12 cellular contexts compared by ENCODE assay signal in genomic region chr12:95880895-95881294, GRCh38. TPM values are rescaled to one million over a fixed set of nuclear protein-coding genes. Genes with fewer than 3 reads are reported as not detected.
DNase-seq lines count a peak whose midpoint lies in the region; ATAC-seq and TF ChIP-seq lines count a peak whose summit lies in the region.
"Had no signal": no experiment of that assay in that cellular context is flagged by ENCODE, and none has a peak within 500 bp of the region (broad histone marks: within the 10 kb centered on the region; RNA-seq: fewer than 3 reads in every experiment).

No MANE protein-coding gene starts in this region.

- H3K9me2 ChIP-seq in GM23248 (ENCODE audit: insufficient read depth): no peaks in the 10 kb centered on the region
- no peaks in the 10 kb centered on the region for H3K9me2 ChIP-seq in SK-N-SH

- TF ChIP-seq RAD21 in SK-N-SH (IDR thresholded peaks at IDR 0.05; ENCODE audit: low read length): no peak

- intact Hi-C loops in left colon (cut with DNase I, micrococcal nuclease): no loop called here

- no peaks in the 10 kb centered on the region for H3K36me3 ChIP-seq in GM23248 (ENCODE audit: low read depth)
- no peaks in the 10 kb centered on the region for H3K36me3 ChIP-seq in SK-N-SH (replicated peaks in 1 of 2; ENCODE audit: control insufficient read depth in 1 of 2, insufficient read depth in 2 of 2, low read length in 1 of 2)

- no peak for TF ChIP-seq EP300 in SK-N-SH (IDR thresholded peaks at IDR 0.05; ENCODE audit: borderline replicate concordance in 1 of 2, low read depth in 1 of 2, low read length in 1 of 2)

- CTCF ChIA-PET in SK-N-SH (lab: Yijun Ruan, JAX): no interaction called here

- H3K4me2 ChIP-seq in GM23248 (ENCODE audit: unreplicated experiment) (peak overlapping the region; percentile 82), SK-N-SH (no peak overlapping the region)

- in situ Hi-C loops in GM23248 (cut with MboI): no loop called here

- H3K79me2 ChIP-seq in GM23248 (ENCODE audit: insufficient read depth): no peaks in the 10 kb centered on the region
- H3K79me2 ChIP-seq in SK-N-SH (ENCODE audit: insufficient read depth): no peaks in the 10 kb centered on the region

- DNase-seq in GM23248: no peak
- DNase-seq in NCI-H69 (lab: John Stamatoyannopoulos, UW): peak; percentile 58
- DNase-seq in left colon: no peak
- no peak for DNase-seq in COLO829 (ENCODE audit: low spot score)
- DNase-seq in SK-N-SH: no peak
- no peak for DNase-seq in activated T-cell treated with anti-CD3 and anti-CD28 coated beads, Interleukin-2, amount 50 U/mL, for 1 hour
- DNase-seq: C1 segment of cervical spinal cord; Caco-2; CD4-positive, alpha-beta memory T cell; DMS153; DND-41; H7 had no signal

- H3K27ac ChIP-seq in GM23248 (no peak overlapping the region), SK-N-SH (ENCODE audit: low read depth in 2 of 2, low read length in 1 of 2) (no peak overlapping the region)

- peak; percentile 71 for ATAC-seq in left colon

- H3K4me3 ChIP-seq in GM23248: no peak overlapping the region
- H3K4me3 ChIP-seq in SK-N-SH (ENCODE audit: low read depth in 2 of 2, low read length in 1 of 2): no peak overlapping the region

- H2AFZ ChIP-seq in GM23248 (no peak overlapping the region), SK-N-SH (ENCODE audit: low read depth) (no peak overlapping the region)

- POLR2A ChIA-PET in SK-N-SH (lab: Yijun Ruan, JAX): no interaction called here

- H3K27me3 ChIP-seq in GM23248 (replicated peaks; ENCODE audit: insufficient read depth) (no peaks in the 10 kb centered on the region), SK-N-SH (ENCODE audit: insufficient read depth) (no peaks in the 10 kb centered on the region)

- no peak for TF ChIP-seq CTCF in SK-N-SH (IDR thresholded peaks at IDR 0.05)

- peaks cover 23% of the 10 kb centered on the region for H3F3A ChIP-seq in GM23248 (ENCODE audit: insufficient read depth)
- H3F3A ChIP-seq in SK-N-SH (replicated peaks; ENCODE audit: insufficient read depth): peaks cover 4% of the 10 kb centered on the region

- H4K20me1 ChIP-seq in GM23248 (ENCODE audit: insufficient read depth) (no peaks in the 10 kb centered on the region), SK-N-SH (ENCODE audit: insufficient read depth) (no peaks in the 10 kb centered on the region)

- WGBS in GM23248 (ENCODE audit: low coverage in 1 of 2, low lambda C conversion rate in 2 of 2, missing lambda C conversion rate in 2 of 2), 2 experiments: 89 to 96% methylated on average over 1 of the region's 1 CpG
- WGBS in SK-N-SH (ENCODE audit: low lambda C conversion rate): 72% methylated on average over 1 of the region's 1 CpG

- H3K4me1 ChIP-seq in GM23248 (ENCODE audit: insufficient read depth) (peaks cover 34% of the 10 kb centered on the region), SK-N-SH (ENCODE audit: control insufficient read depth in 1 of 2, insufficient read depth in 2 of 2, low read depth in 1 of 2, low read length in 1 of 2) (peaks cover 0 to 6% of the 10 kb centered on the region in 2 experiments; a peak in 1 of 4 replicates)
- H3K4me1 ChIP-seq: Caco-2 had no signal

- H3K9me3 ChIP-seq in GM23248 (ENCODE audit: low read depth) (no peaks in the 10 kb centered on the region), SK-N-SH (no peaks in the 10 kb centered on the region)

- H3K9ac ChIP-seq in GM23248: no peak overlapping the region
- H3K9ac ChIP-seq in SK-N-SH: no peak overlapping the region

TF ChIP-seq in SK-N-SH, 30 proteins besides CTCF, POLR2A, EP300 and RAD21:
- no peak for TF ChIP-seq SIN3A (IDR thresholded peaks at IDR 0.05; ENCODE audit: borderline replicate concordance, low read depth, low read length)
- TF ChIP-seq EZH2phosphoT487 (IDR thresholded peaks at IDR 0.05; ENCODE audit: borderline replicate concordance, low read depth): no peak
- TF ChIP-seq GATA2 (CRISPR knock-in tag; IDR thresholded peaks at IDR 0.05): no peak
- TF ChIP-seq ELF1 (IDR thresholded peaks at IDR 0.05): no peak
- no peak for TF ChIP-seq MXI1 (IDR thresholded peaks at IDR 0.05; ENCODE audit: low read depth, low read length)
- no peak for TF ChIP-seq PBX3 (IDR thresholded peaks at IDR 0.05)
- no peak for TF ChIP-seq TEAD4 (IDR thresholded peaks at IDR 0.05; ENCODE audit: borderline replicate concordance, insufficient read depth)
- TF ChIP-seq POLR2AphosphoS5 (IDR thresholded peaks at IDR 0.05; ENCODE audit: low read depth, low read length): no peak
- TF ChIP-seq RCOR1 (IDR thresholded peaks at IDR 0.05; ENCODE audit: low read length): no peak
- TF ChIP-seq ZBTB33 (IDR thresholded peaks at IDR 0.05; ENCODE audit: borderline replicate concordance, low read depth): no peak

RNA-seq across cellular contexts. Expression of gene SNRPF, which starts 22.1 kb away (rescaled TPM):
- total RNA-seq in GM23248 (2014; rRNA removed; shearing (Covaris generic)): 5.1 and 10.4 TPM in 2 replicates
- 42.5 and 42.6 TPM in 2 replicates for polyA plus RNA-seq in GM23248 (2016; fragmentation: Nextera tagmentation; extraction: Ambion mirVana)
- total RNA-seq in left colon: 10 to 100 TPM; 13.5 to 17.4 TPM
- 12.8 and 62.5 TPM in 2 replicates for polyA plus RNA-seq in SK-N-SH (2012; rRNA removed)
- 55.8 and 91.2 TPM in 2 replicates for polyA plus RNA-seq in SK-N-SH (2012; cell fraction: cytosol; rRNA removed)
- polyA plus RNA-seq in SK-N-SH (2012; cell fraction: nucleus; rRNA removed): 12.6 and 15.8 TPM in 2 replicates
